23 cellular contexts compared by ENCODE assay signal in the genomic region with DNA sequence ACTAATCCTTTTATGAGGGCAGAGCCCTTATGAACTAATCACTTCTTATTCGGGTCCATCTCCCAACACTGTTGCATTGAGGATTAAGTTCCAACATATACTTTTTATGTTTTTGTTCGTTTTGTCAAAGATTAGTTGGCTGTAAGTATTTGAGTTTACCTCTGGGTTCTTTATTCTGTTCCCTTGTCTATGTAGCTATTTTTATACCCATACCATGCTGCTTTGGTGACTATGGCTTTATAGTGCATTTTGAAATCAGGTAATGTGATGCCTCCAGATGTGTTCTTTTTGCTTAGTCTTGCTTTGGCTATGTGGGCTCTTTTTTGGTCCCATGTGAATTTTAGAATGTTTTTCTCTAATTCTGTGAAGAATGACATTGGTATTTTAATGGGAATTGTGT.
"Had no signal": no experiment of that assay in that cellular context is flagged by ENCODE, and none has a peak within 500 bp of the region (broad histone marks: within the 10 kb centered on the region; RNA-seq: fewer than 3 reads in every experiment).

No MANE protein-coding gene starts in this region.

- ATAC-seq: effector memory CD8-positive, alpha-beta T cell; esophagus mucosa; foreskin keratinocyte; gastroesophageal sphincter; heart left ventricle; left colon; left lobe of liver; left ventricle myocardium superior; lower lobe of right lung had no signal

- H3K4me3 ChIP-seq: colonic mucosa, gastroesophageal sphincter, heart left ventricle, hepatocyte, lower lobe of right lung had no signal

- H3K36me3 ChIP-seq: colonic mucosa, gastroesophageal sphincter, heart left ventricle, lower lobe of right lung had no signal

- DNase-seq: colonic mucosa; cortex of kidney; effector CD8-positive, alpha-beta T cell; effector memory CD8-positive, alpha-beta T cell; endodermal cell; erythroblast; foreskin keratinocyte; heart left ventricle; hypothalamus; immature natural killer cell; islet precursor cell; kidney; kidney glomerular epithelial cell; left colon; left ventricle myocardium superior; lower lobe of right lung; mesendoderm; midbrain had no signal

- H3K4me1 ChIP-seq: colonic mucosa, foreskin keratinocyte had no signal

- H3K9me3 ChIP-seq: colonic mucosa, gastroesophageal sphincter, lower lobe of right lung had no signal

- H3K27me3 ChIP-seq: colonic mucosa, foreskin keratinocyte, gastroesophageal sphincter, heart left ventricle, hepatocyte had no signal

- H3K27ac ChIP-seq: colonic mucosa, epithelial cell of prostate, foreskin keratinocyte, hepatocyte, lower lobe of right lung had no signal
